ENCODE assay signal across 24 cellular contexts in the genomic region with DNA sequence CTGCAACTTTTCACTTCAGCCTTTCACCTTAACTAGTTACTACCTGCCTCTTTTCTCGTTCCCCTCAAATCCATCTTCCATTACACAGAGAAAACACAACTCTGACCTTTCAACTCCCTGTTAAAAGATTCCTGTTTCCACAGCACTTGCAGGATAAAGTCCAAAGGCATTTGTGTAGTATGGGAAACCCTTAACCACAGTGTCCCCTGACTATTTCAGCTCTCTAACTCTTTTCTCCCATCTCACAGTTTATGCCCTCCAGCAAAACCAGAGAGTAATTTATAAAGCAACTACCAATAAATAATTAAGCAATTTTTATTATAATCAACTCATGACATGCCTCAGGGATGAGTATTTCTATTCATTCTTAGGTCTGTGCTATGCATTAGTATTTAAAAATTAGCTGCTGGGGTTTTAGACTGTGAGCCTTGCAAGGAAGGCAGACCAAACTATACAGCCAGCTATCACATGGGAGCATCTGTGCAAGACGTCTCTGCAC. TPM values are rescaled to one million over a fixed set of nuclear protein-coding genes. Genes with fewer than 3 reads are reported as not detected.
DNase-seq lines count a peak whose midpoint lies in the region; ATAC-seq, FAIRE-seq and TF ChIP-seq lines count a peak whose summit lies in the region.
"Had no signal": no experiment of that assay in that cellular context is flagged by ENCODE, and none has a peak within 500 bp of the region (broad histone marks: within the 10 kb centered on the region; RNA-seq: fewer than 3 reads in every experiment).

No MANE protein-coding gene starts in this region.

- no peak for FAIRE-seq in H54 (lab: Jason Lieb, UNC)
- FAIRE-seq: GM12878 had no signal

- no peaks in the 10 kb centered on the region for H3K4me1 ChIP-seq in MM.1S (ENCODE audit: low read length)
- H3K4me1 ChIP-seq: BLaER1, suprapubic skin had no signal

- H3K4me2 ChIP-seq in MM.1S (ENCODE audit: low read depth, low read length): no peak overlapping the region
- H3K4me2 ChIP-seq: BLaER1, smooth muscle cell had no signal

- no peaks in the 10 kb centered on the region for H4K20me1 ChIP-seq in MM.1S (ENCODE audit: insufficient read depth, low read length)
- H4K20me1 ChIP-seq: BLaER1 had no signal

- no peak overlapping the region for H3K27ac ChIP-seq in MM.1S (ENCODE audit: low read length)
- H3K27ac ChIP-seq: BLaER1, HL-60, SJSA1, suprapubic skin had no signal

- H3K36me3 Mint-ChIP-seq in WTC11 (0 out of 2 replicates have a peak, but pooled peaks cover 2% of the 10 kb centered on the region), nephron (ENCODE audit: low read depth) (no peaks in the 10 kb centered on the region), T-cell (no peaks in the 10 kb centered on the region)
- H3K36me3 Mint-ChIP-seq: stimulated activated memory B cell treated with anti-CD40 and anti-IgM and Interleukin-4, amounts not matched to agents 10 μg/mL and 1 μg/mL and 100 μg/mL, for 72 hours had no signal

- no peak for TF ChIP-seq POLR2A in H54 (IDR thresholded peaks at IDR 0.05; ENCODE audit: low read depth, low read length)

- POLR2A ChIA-PET in WTC11 (lab: Charles Lee): no interaction called here
- POLR2A ChIA-PET in T-cell (lab: Charles Lee): interaction anchor here in 1 of 2 donors (0.6 kb wide), 1 partner anchor 228 kb away, joined by 3 read pairs; no protein-coding TSS in a partner anchor

- H3K4me3 Mint-ChIP-seq in WTC11: no peak overlapping the region
- H3K4me3 Mint-ChIP-seq in nephron: no peak overlapping the region
- H3K4me3 Mint-ChIP-seq in T-cell: no peak overlapping the region
- H3K4me3 Mint-ChIP-seq: activated CD4-positive, alpha-beta T cell treated with anti-CD3 and anti-CD28 coated beads, Interleukin-2, amount 10 ng/mL, durations not matched to agents 7 days and 5 days; dendritic cell treated with granulocyte-macrophage colony-stimulating factor and Interleukin-4, amounts not matched to agents 40 ng/mL and 50 ng/mL, for 4 days; stimulated activated memory B cell treated with anti-CD40 and anti-IgM and Interleukin-4, amounts not matched to agents 10 μg/mL and 1 μg/mL and 100 μg/mL, for 72 hours had no signal

- H3K27me3 Mint-ChIP-seq in WTC11 (ENCODE audit: low read depth) (no peaks in the 10 kb centered on the region), nephron (ENCODE audit: low read depth) (no peaks in the 10 kb centered on the region), T-cell (peaks cover 7 to 22% of the 10 kb centered on the region in 2 donors)
- H3K27me3 Mint-ChIP-seq: stimulated activated memory B cell treated with anti-CD40 and anti-IgM and Interleukin-4, amounts not matched to agents 10 μg/mL and 1 μg/mL and 100 μg/mL, for 72 hours had no signal

- H3K4me1 Mint-ChIP-seq in WTC11: peaks cover 12% of the 10 kb centered on the region
- H3K4me1 Mint-ChIP-seq in nephron: peaks cover 50% of the 10 kb centered on the region
- H3K4me1 Mint-ChIP-seq in T-cell: no peaks in the 10 kb centered on the region
- H3K4me1 Mint-ChIP-seq: activated CD4-positive, alpha-beta T cell treated with anti-CD3 and anti-CD28 coated beads, Interleukin-2, amount 10 ng/mL, durations not matched to agents 7 days and 5 days; stimulated activated memory B cell treated with anti-CD40 and anti-IgM and Interleukin-4, amounts not matched to agents 10 μg/mL and 1 μg/mL and 100 μg/mL, for 72 hours had no signal

- no peak overlapping the region for H3K4me3 ChIP-seq in MM.1S (ENCODE audit: low read length)
- H3K4me3 ChIP-seq: BLaER1, GM12878, SJSA1, smooth muscle cell, suprapubic skin had no signal

- 0 out of 2 replicates have a peak overlapping the region, but pooled peaks have one; percentile 0 for H3K27ac Mint-ChIP-seq in WTC11
- peak overlapping the region; percentile 5 to 91 (median 8) for H3K27ac Mint-ChIP-seq in nephron
- H3K27ac Mint-ChIP-seq in T-cell: no peak overlapping the region
- H3K27ac Mint-ChIP-seq: activated CD4-positive, alpha-beta T cell treated with anti-CD3 and anti-CD28 coated beads, Interleukin-2, amount 10 ng/mL, durations not matched to agents 7 days and 5 days; dendritic cell treated with granulocyte-macrophage colony-stimulating factor and Interleukin-4, amounts not matched to agents 40 ng/mL and 50 ng/mL, for 4 days; stimulated activated memory B cell treated with anti-CD40 and anti-IgM and Interleukin-4, amounts not matched to agents 10 μg/mL and 1 μg/mL and 100 μg/mL, for 72 hours had no signal

- H3K27me3 ChIP-seq in MM.1S (replicated peaks; ENCODE audit: insufficient read depth, low read length): no peaks in the 10 kb centered on the region
- H3K27me3 ChIP-seq: BLaER1, SJSA1, suprapubic skin had no signal

- CTCF ChIA-PET in WTC11 (lab: Charles Lee) (interaction anchor here (0.8 to 1.5 kb wide), 5 partner anchors 10 to 951 kb away, joined by 3 to 6 read pairs (median 3); a partner anchor contains a TSS), T-cell (lab: Charles Lee) (interaction anchor here (0.5 to 6.9 kb wide), 4 partner anchors 9 to 1032 kb away, joined by 4 to 146 read pairs (median 6); no protein-coding TSS in a partner anchor)

- no peaks in the 10 kb centered on the region for H3F3A ChIP-seq in MM.1S (ENCODE audit: insufficient read depth, low read length)

- H3K9me3 Mint-ChIP-seq in WTC11 (no peaks in the 10 kb centered on the region), nephron (peaks cover 3% of the 10 kb centered on the region), T-cell (no peaks in the 10 kb centered on the region)
- H3K9me3 Mint-ChIP-seq: activated CD4-positive, alpha-beta T cell treated with anti-CD3 and anti-CD28 coated beads, Interleukin-2, amount 10 ng/mL, durations not matched to agents 7 days and 5 days; dendritic cell treated with granulocyte-macrophage colony-stimulating factor and Interleukin-4, amounts not matched to agents 40 ng/mL and 50 ng/mL, for 4 days; stimulated activated memory B cell treated with anti-CD40 and anti-IgM and Interleukin-4, amounts not matched to agents 10 μg/mL and 1 μg/mL and 100 μg/mL, for 72 hours had no signal

- H2AFZ ChIP-seq in MM.1S (ENCODE audit: low read length): 0 out of 2 replicates have a peak overlapping the region, but pooled peaks have one; percentile 16

- H3K9me2 ChIP-seq in MM.1S (replicated peaks; ENCODE audit: insufficient read depth, low read length): no peaks in the 10 kb centered on the region

- ATAC-seq in WTC11 (no peak), T-cell (replicated peaks in 1 of 4) (no peak)
- ATAC-seq: GM12878; stimulated activated memory B cell treated with anti-CD40 and anti-IgM and Interleukin-4, amounts not matched to agents 10 μg/mL and 1 μg/mL and 100 μg/mL, for 72 hours had no signal

- H3K9me3 ChIP-seq in MM.1S (replicated peaks; ENCODE audit: insufficient read depth, low read length): no peaks in the 10 kb centered on the region
- H3K9me3 ChIP-seq: SJSA1, suprapubic skin had no signal

- H3K36me3 ChIP-seq in MM.1S (replicated peaks; ENCODE audit: insufficient read depth, low read length): no peaks in the 10 kb centered on the region
- H3K36me3 ChIP-seq: BLaER1, SJSA1, suprapubic skin had no signal

- no peak overlapping the region for H3K9ac ChIP-seq in MM.1S (ENCODE audit: low read length)
- H3K9ac ChIP-seq: BLaER1 had no signal

- TF ChIP-seq CTCF in MM.1S (IDR thresholded peaks at IDR 0.05; ENCODE audit: low read length) (no peak), WTC11 (IDR thresholded peaks at IDR 0.05) (no peak), nephron (IDR thresholded peaks at IDR 0.05; ENCODE audit: unreplicated experiment in 3 of 3) (no peak)

- no peaks in the 10 kb centered on the region for H3K79me2 ChIP-seq in MM.1S (ENCODE audit: low read length)

- peak; percentile 17 for DNase-seq in EH (ENCODE audit: low read depth)
- no peak for DNase-seq in MM.1S
- no peak for DNase-seq in WTC11 (ENCODE audit: low spot score)
- DNase-seq in T-cell: no peak
- DNase-seq in anterior cingulate cortex (lab: John Stamatoyannopoulos, UW): no peak
- DNase-seq in H54 (ENCODE audit: insufficient read length, low spot score): no peak
- DNase-seq: activated CD4-positive, alpha-beta T cell treated with anti-CD3 and anti-CD28 coated beads, Interleukin-2, amount 10 ng/mL, durations not matched to agents 7 days and 5 days; activated naive CD4-positive, alpha-beta T cell treated with anti-CD3 and anti-CD28 coated beads, Interleukin-2, amount 50 U/mL, for 16 hours; caudate nucleus; COR-L47; H7; mesenchymal stem cell; NCI-H2081; NCI-H446 treated with DMSO at 0.1 percent for 48 hours; retina had no signal

TF ChIP-seq in WTC11, 78 proteins besides CTCF, POLR2A, EP300 and RAD21 (continues in another document):
- TF ChIP-seq, protein P1, sequence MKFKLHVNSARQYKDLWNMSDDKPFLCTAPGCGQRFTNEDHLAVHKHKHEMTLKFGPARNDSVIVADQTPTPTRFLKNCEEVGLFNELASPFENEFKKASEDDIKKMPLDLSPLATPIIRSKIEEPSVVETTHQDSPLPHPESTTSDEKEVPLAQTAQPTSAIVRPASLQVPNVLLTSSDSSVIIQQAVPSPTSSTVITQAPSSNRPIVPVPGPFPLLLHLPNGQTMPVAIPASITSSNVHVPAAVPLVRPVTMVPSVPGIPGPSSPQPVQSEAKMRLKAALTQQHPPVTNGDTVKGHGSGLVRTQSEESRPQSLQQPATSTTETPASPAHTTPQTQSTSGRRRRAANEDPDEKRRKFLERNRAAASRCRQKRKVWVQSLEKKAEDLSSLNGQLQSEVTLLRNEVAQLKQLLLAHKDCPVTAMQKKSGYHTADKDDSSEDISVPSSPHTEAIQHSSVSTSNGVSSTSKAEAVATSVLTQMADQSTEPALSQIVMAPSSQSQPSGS (CRISPR knock-in tag; IDR thresholded peaks at IDR 0.05; ENCODE audit: borderline replicate concordance, low read depth): no peak
- TF ChIP-seq, protein P2, sequence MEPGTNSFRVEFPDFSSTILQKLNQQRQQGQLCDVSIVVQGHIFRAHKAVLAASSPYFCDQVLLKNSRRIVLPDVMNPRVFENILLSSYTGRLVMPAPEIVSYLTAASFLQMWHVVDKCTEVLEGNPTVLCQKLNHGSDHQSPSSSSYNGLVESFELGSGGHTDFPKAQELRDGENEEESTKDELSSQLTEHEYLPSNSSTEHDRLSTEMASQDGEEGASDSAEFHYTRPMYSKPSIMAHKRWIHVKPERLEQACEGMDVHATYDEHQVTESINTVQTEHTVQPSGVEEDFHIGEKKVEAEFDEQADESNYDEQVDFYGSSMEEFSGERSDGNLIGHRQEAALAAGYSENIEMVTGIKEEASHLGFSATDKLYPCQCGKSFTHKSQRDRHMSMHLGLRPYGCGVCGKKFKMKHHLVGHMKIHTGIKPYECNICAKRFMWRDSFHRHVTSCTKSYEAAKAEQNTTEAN (CRISPR knock-in tag; IDR thresholded peaks at IDR 0.05): no peak
- TF ChIP-seq ZBTB21 (CRISPR knock-in tag; IDR thresholded peaks at IDR 0.05; ENCODE audit: borderline replicate concordance) (no peak), RORB (CRISPR knock-in tag; IDR thresholded peaks at IDR 0.05) (no peak), ETV6 (CRISPR knock-in tag; IDR thresholded peaks at IDR 0.05) (no peak)

RNA-seq across cellular contexts. Expression of a gene that starts 51.0 kb away (rescaled TPM):
- total RNA-seq in WTC11 (2021) (81.2 to 96.6 TPM (median 88.1 TPM) in 3 replicates), T-cell (1 to 10 TPM in 3 of 5 donors, not detected in 2; 2.5 to 4.7 (median 3.1) TPM)

Comparison
In these comparisons a context has a peak if more than half of its experiments do, and no peak if none do; other contexts are left out.
1. H3K27ac Mint-ChIP-seq: peak in WTC11 (single experiment) and nephron (3 of 3); none in T-cell (0 of 2).
2. RNA of a gene that starts 51.0 kb away (total RNA-seq): 81.2 to 96.6 TPM in WTC11; 2.5 to 4.7 TPM in T-cell; every median in the first group is over 10 times any median in the second.